ENCODE assay signal across 2 cellular contexts in genomic region chr6:129675669-129676472, GRCh38.
TF ChIP-seq lines count a peak whose summit lies in the region.

No MANE protein-coding gene starts in this region.

TF ChIP-seq in SK-N-SH, 30 proteins besides CTCF, POLR2A, EP300 and RAD21 (continued from another document):
- TF ChIP-seq, protein P1, sequence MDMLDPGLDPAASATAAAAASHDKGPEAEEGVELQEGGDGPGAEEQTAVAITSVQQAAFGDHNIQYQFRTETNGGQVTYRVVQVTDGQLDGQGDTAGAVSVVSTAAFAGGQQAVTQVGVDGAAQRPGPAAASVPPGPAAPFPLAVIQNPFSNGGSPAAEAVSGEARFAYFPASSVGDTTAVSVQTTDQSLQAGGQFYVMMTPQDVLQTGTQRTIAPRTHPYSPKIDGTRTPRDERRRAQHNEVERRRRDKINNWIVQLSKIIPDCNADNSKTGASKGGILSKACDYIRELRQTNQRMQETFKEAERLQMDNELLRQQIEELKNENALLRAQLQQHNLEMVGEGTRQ (IDR thresholded peaks at IDR 0.05; ENCODE audit: borderline replicate concordance, low read depth, low read length), result no peak
- TF ChIP-seq FOXJ3 (CRISPR knock-in tag; IDR thresholded peaks at IDR 0.05), result no peak
- no peak for TF ChIP-seq FOXM1 (IDR thresholded peaks at IDR 0.05; ENCODE audit: low read depth)
- no peak for TF ChIP-seq IRF3 (IDR thresholded peaks at IDR 0.05; ENCODE audit: low read depth, low read length)
- TF ChIP-seq RCOR1 (IDR thresholded peaks at IDR 0.05; ENCODE audit: low read length), result no peak
- no peak for TF ChIP-seq TAF1 (IDR thresholded peaks at IDR 0.05; ENCODE audit: borderline replicate concordance, low read depth, low read length)
- no peak for TF ChIP-seq MEF2A (IDR thresholded peaks at IDR 0.05; ENCODE audit: borderline replicate concordance, low read depth)
- no peak for TF ChIP-seq EZH2phosphoT487 (IDR thresholded peaks at IDR 0.05; ENCODE audit: borderline replicate concordance, low read depth)
TF ChIP-seq in SK-N-SH: peak in this region for 0.

TF ChIP-seq in SK-N-SH treated with all-trans-retinoic acid at 6 μM for 48 hours, 23 proteins besides CTCF, POLR2A, EP300 and RAD21:
- TF ChIP-seq, protein P2, sequence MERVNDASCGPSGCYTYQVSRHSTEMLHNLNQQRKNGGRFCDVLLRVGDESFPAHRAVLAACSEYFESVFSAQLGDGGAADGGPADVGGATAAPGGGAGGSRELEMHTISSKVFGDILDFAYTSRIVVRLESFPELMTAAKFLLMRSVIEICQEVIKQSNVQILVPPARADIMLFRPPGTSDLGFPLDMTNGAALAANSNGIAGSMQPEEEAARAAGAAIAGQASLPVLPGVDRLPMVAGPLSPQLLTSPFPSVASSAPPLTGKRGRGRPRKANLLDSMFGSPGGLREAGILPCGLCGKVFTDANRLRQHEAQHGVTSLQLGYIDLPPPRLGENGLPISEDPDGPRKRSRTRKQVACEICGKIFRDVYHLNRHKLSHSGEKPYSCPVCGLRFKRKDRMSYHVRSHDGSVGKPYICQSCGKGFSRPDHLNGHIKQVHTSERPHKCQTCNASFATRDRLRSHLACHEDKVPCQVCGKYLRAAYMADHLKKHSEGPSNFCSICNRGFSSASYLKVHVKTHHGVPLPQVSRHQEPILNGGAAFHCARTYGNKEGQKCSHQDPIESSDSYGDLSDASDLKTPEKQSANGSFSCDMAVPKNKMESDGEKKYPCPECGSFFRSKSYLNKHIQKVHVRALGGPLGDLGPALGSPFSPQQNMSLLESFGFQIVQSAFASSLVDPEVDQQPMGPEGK (CRISPR knock-in tag; IDR thresholded peaks at IDR 0.05; ENCODE audit: borderline replicate concordance), result no peak
- TF ChIP-seq, protein P3, sequence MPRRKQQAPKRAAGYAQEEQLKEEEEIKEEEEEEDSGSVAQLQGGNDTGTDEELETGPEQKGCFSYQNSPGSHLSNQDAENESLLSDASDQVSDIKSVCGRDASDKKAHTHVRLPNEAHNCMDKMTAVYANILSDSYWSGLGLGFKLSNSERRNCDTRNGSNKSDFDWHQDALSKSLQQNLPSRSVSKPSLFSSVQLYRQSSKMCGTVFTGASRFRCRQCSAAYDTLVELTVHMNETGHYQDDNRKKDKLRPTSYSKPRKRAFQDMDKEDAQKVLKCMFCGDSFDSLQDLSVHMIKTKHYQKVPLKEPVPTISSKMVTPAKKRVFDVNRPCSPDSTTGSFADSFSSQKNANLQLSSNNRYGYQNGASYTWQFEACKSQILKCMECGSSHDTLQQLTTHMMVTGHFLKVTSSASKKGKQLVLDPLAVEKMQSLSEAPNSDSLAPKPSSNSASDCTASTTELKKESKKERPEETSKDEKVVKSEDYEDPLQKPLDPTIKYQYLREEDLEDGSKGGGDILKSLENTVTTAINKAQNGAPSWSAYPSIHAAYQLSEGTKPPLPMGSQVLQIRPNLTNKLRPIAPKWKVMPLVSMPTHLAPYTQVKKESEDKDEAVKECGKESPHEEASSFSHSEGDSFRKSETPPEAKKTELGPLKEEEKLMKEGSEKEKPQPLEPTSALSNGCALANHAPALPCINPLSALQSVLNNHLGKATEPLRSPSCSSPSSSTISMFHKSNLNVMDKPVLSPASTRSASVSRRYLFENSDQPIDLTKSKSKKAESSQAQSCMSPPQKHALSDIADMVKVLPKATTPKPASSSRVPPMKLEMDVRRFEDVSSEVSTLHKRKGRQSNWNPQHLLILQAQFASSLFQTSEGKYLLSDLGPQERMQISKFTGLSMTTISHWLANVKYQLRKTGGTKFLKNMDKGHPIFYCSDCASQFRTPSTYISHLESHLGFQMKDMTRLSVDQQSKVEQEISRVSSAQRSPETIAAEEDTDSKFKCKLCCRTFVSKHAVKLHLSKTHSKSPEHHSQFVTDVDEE (CRISPR knock-in tag; IDR thresholded peaks at IDR 0.05), result no peak
- TF ChIP-seq CSDC2 (CRISPR knock-in tag; IDR thresholded peaks at IDR 0.05) (no peak), ZFP3 (CRISPR knock-in tag; IDR thresholded peaks at IDR 0.05) (no peak), SNAI2 (CRISPR knock-in tag; IDR thresholded peaks at IDR 0.05) (no peak), TOX (CRISPR knock-in tag; IDR thresholded peaks at IDR 0.05; ENCODE audit: borderline replicate concordance) (no peak), CSRNP3 (CRISPR knock-in tag; IDR thresholded peaks at IDR 0.05) (no peak), ZNF70 (CRISPR knock-in tag; IDR thresholded peaks at IDR 0.05) (no peak), ESRRG (CRISPR knock-in tag; IDR thresholded peaks at IDR 0.05) (no peak), ZNF565 (CRISPR knock-in tag; conservative IDR thresholded peaks at IDR 0.05; ENCODE audit: low read depth) (no peak), ZFP30 (CRISPR knock-in tag; IDR thresholded peaks at IDR 0.05) (no peak), ISL1 (CRISPR knock-in tag; IDR thresholded peaks at IDR 0.05) (no peak), PPARA (CRISPR knock-in tag; IDR thresholded peaks at IDR 0.05; ENCODE audit: borderline replicate concordance) (no peak), ZNF8 (CRISPR knock-in tag; IDR thresholded peaks at IDR 0.05) (no peak), OSR1 (CRISPR knock-in tag; IDR thresholded peaks at IDR 0.05) (no peak), BACH2 (CRISPR knock-in tag; IDR thresholded peaks at IDR 0.05; ENCODE audit: borderline replicate concordance) (no peak), TCF4 (CRISPR knock-in tag; IDR thresholded peaks at IDR 0.05; ENCODE audit: borderline replicate concordance) (no peak), ZC3H10 (CRISPR knock-in tag; IDR thresholded peaks at IDR 0.05) (no peak)
- TF ChIP-seq, protein P4, sequence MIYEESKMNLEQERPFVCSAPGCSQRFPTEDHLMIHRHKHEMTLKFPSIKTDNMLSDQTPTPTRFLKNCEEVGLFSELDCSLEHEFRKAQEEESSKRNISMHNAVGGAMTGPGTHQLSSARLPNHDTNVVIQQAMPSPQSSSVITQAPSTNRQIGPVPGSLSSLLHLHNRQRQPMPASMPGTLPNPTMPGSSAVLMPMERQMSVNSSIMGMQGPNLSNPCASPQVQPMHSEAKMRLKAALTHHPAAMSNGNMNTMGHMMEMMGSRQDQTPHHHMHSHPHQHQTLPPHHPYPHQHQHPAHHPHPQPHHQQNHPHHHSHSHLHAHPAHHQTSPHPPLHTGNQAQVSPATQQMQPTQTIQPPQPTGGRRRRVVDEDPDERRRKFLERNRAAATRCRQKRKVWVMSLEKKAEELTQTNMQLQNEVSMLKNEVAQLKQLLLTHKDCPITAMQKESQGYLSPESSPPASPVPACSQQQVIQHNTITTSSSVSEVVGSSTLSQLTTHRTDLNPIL (CRISPR knock-in tag; IDR thresholded peaks at IDR 0.05; ENCODE audit: low read depth), result no peak
- TF ChIP-seq, protein P5, sequence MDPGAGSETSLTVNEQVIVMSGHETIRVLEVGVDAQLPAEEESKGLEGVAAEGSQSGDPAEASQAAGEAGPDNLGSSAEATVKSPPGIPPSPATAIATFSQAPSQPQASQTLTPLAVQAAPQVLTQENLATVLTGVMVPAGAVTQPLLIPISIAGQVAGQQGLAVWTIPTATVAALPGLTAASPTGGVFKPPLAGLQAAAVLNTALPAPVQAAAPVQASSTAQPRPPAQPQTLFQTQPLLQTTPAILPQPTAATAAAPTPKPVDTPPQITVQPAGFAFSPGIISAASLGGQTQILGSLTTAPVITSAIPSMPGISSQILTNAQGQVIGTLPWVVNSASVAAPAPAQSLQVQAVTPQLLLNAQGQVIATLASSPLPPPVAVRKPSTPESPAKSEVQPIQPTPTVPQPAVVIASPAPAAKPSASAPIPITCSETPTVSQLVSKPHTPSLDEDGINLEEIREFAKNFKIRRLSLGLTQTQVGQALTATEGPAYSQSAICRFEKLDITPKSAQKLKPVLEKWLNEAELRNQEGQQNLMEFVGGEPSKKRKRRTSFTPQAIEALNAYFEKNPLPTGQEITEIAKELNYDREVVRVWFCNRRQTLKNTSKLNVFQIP (CRISPR knock-in tag; IDR thresholded peaks at IDR 0.05; ENCODE audit: borderline replicate concordance, low read depth), result no peak
